16 cellular contexts compared by ENCODE assay signal in genomic region chr6:156268849-156269248, GRCh38.
"Had no signal": no experiment of that assay in that cellular context is flagged by ENCODE, and none has a peak within 500 bp of the region (broad histone marks: within the 10 kb centered on the region; RNA-seq: fewer than 3 reads in every experiment).

No MANE protein-coding gene starts in this region.

- H3K27ac ChIP-seq: esophagus muscularis mucosa, heart right ventricle, ovary, psoas muscle, suprapubic skin, vagina had no signal

- H3K9me3 ChIP-seq: esophagus muscularis mucosa, ovary, psoas muscle, suprapubic skin, vagina had no signal

- DNase-seq: activated CD4-positive, alpha-beta T cell treated with anti-CD3 and anti-CD28 coated beads, Interleukin-2, amount 50 U/mL, for 1 hour; activated CD8-positive, alpha-beta memory T cell treated with anti-CD3 and anti-CD28 coated beads, Interleukin-2, amount 10 ng/mL, durations not matched to agents 7 days and 5 days; activated effector memory CD4-positive, alpha-beta T cell treated with anti-CD3 and anti-CD28 coated beads, Interleukin-2, amount 50 U/mL, for 16 hours; dermis blood vessel endothelial cell; effector memory CD4-positive, alpha-beta T cell; heart right ventricle; left ventricle myocardium superior; ovary; psoas muscle; right cardiac atrium; stimulated activated CD4-positive, alpha-beta T cell treated with anti-CD3 and anti-CD28 coated beads, Interleukin-2, amount 100 ng/mL, for 24 hours; stimulated activated naive CD8-positive, alpha-beta T cell treated with anti-CD3 and anti-CD28 coated beads, Interleukin-15, Interleukin-2, amounts not matched to agents 100 U/mL and 50 U/mL, for 24 hours; trophoblast cell had no signal

- ATAC-seq: activated CD8-positive, alpha-beta memory T cell treated with anti-CD3 and anti-CD28 coated beads, Interleukin-2, amount 10 ng/mL, durations not matched to agents 7 days and 5 days; heart right ventricle; left ventricle myocardium superior; psoas muscle; right cardiac atrium had no signal

- H3K4me1 ChIP-seq: esophagus muscularis mucosa, heart right ventricle, psoas muscle, suprapubic skin, vagina had no signal

- H3K4me3 ChIP-seq: esophagus muscularis mucosa, heart right ventricle, ovary, psoas muscle, suprapubic skin, vagina had no signal

- H3K4me3 Mint-ChIP-seq: activated CD8-positive, alpha-beta memory T cell treated with anti-CD3 and anti-CD28 coated beads, Interleukin-2, amount 10 ng/mL, durations not matched to agents 7 days and 5 days had no signal

- H3K27ac Mint-ChIP-seq: activated CD8-positive, alpha-beta memory T cell treated with anti-CD3 and anti-CD28 coated beads, Interleukin-2, amount 10 ng/mL, durations not matched to agents 7 days and 5 days had no signal

- H3K27me3 ChIP-seq: esophagus muscularis mucosa, ovary, suprapubic skin, vagina had no signal

- H3K36me3 ChIP-seq: esophagus muscularis mucosa, heart right ventricle, ovary, suprapubic skin, vagina had no signal
